In genomic region chr19:16978839-16979802, GRCh38 we compare ENCODE assay signal across 1 cellular context.
A peak's percentile ranks its signal among the peaks of the same experiment; 100 is the strongest.
TF ChIP-seq lines count a peak whose summit lies in the region.

No MANE protein-coding gene starts in this region.

TF ChIP-seq in K562, 482 proteins besides CTCF, POLR2A, EP300 and RAD21:
- TF ChIP-seq ZBTB2 (IDR thresholded peaks at IDR 0.05) = no peak
- 0 out of 2 replicates have a peak, but pooled peaks have one; percentile 15 for TF ChIP-seq EGR1 (conservative IDR thresholded peaks at IDR 0.05)
- no peak for TF ChIP-seq ETV1 (tag; conservative IDR thresholded peaks at IDR 0.05; ENCODE audit: low read depth)
- TF ChIP-seq EHMT2 (IDR thresholded peaks at IDR 0.05) = peak; percentile 49; the same call in 1 of the 2 replicates
- TF ChIP-seq THRA (IDR thresholded peaks at IDR 0.05) = no peak
- no peak for TF ChIP-seq ZNF830 (CRISPR knock-in tag; IDR thresholded peaks at IDR 0.05)
TF ChIP-seq in K562: peak in this region for 2.
